Comparison of ENCODE assay signal across 1 cellular context in genomic region chr17:37689317-37689716, GRCh38.
TF ChIP-seq lines count a peak whose summit lies in the region.

No MANE protein-coding gene starts in this region.

TF ChIP-seq in HepG2, 621 proteins besides CTCF, POLR2A, EP300 and RAD21 (continued from another document and continues in another):
- TF ChIP-seq SKIL (CRISPR knock-in tag; IDR thresholded peaks at IDR 0.05; ENCODE audit: borderline replicate concordance), result no peak
- TF ChIP-seq FOXJ3 (CRISPR knock-in tag; IDR thresholded peaks at IDR 0.05; ENCODE audit: borderline replicate concordance), result peak; percentile 59; the same call in 1 of the 2 replicates
- no peak for TF ChIP-seq FOXP1 (IDR thresholded peaks at IDR 0.05)
- peak; percentile 54; the same call in 1 of the 2 replicates for TF ChIP-seq FOXP1 (CRISPR knock-in tag; IDR thresholded peaks at IDR 0.05)
- TF ChIP-seq KDM5B (CRISPR knock-in tag; IDR thresholded peaks at IDR 0.05; ENCODE audit: borderline replicate concordance), result no peak
- TF ChIP-seq TSC22D2 (CRISPR knock-in tag; IDR thresholded peaks at IDR 0.05; ENCODE audit: borderline replicate concordance), result no peak
- TF ChIP-seq ZNF614 (CRISPR knock-in tag; IDR thresholded peaks at IDR 0.05; ENCODE audit: borderline replicate concordance), result no peak
- TF ChIP-seq BHLHE40 (IDR thresholded peaks at IDR 0.05; ENCODE audit: low read length), result no peak
- TF ChIP-seq ONECUT2 (CRISPR knock-in tag; IDR thresholded peaks at IDR 0.05), result peak; percentile 65; the same call in 1 of the 2 replicates
- TF ChIP-seq MYPOP (CRISPR knock-in tag; IDR thresholded peaks at IDR 0.05), result no peak
- TF ChIP-seq HNF4A (CRISPR knock-in tag; IDR thresholded peaks at IDR 0.05), result peak; percentile 25
- TF ChIP-seq ZNF326 (CRISPR knock-in tag; IDR thresholded peaks at IDR 0.05; ENCODE audit: borderline replicate concordance), result no peak
- no peak for TF ChIP-seq ZUFSP (CRISPR knock-in tag; IDR thresholded peaks at IDR 0.05; ENCODE audit: borderline replicate concordance)
- peak; percentile 16; the same call in 1 of the 2 replicates for TF ChIP-seq NFYB (CRISPR knock-in tag; IDR thresholded peaks at IDR 0.05)
- 0 out of 2 replicates have a peak, but pooled peaks have one; percentile 28 for TF ChIP-seq NFIC (IDR thresholded peaks at IDR 0.05; ENCODE audit: low read length)
- no peak for TF ChIP-seq ZBTB49 (CRISPR knock-in tag; IDR thresholded peaks at IDR 0.05; ENCODE audit: borderline replicate concordance)
- TF ChIP-seq TBX2 (CRISPR knock-in tag; IDR thresholded peaks at IDR 0.05; ENCODE audit: borderline replicate concordance), result peak; percentile 66
- TF ChIP-seq SP2 (CRISPR knock-in tag; IDR thresholded peaks at IDR 0.05), result no peak
- no peak for TF ChIP-seq ZNF142 (CRISPR knock-in tag; IDR thresholded peaks at IDR 0.05)
- 0 out of 2 replicates have a peak, but pooled peaks have one; percentile 14 for TF ChIP-seq UBTF (CRISPR knock-in tag; IDR thresholded peaks at IDR 0.05)
- TF ChIP-seq SKI (IDR thresholded peaks at IDR 0.05; ENCODE audit: partially characterized antibody), result no peak
- no peak for TF ChIP-seq SAP130 (CRISPR knock-in tag; IDR thresholded peaks at IDR 0.05; ENCODE audit: low read depth)
- peak; percentile 60; the same call in 1 of the 2 replicates for TF ChIP-seq MTA1 (CRISPR knock-in tag; IDR thresholded peaks at IDR 0.05; ENCODE audit: borderline replicate concordance)
- TF ChIP-seq ZIK1 (CRISPR knock-in tag; IDR thresholded peaks at IDR 0.05; ENCODE audit: borderline replicate concordance, low read depth), result no peak
- peak; percentile 71; the same call in 1 of the 2 replicates for TF ChIP-seq GATA4 (IDR thresholded peaks at IDR 0.05; ENCODE audit: borderline replicate concordance, low read depth)
- TF ChIP-seq ZNF543 (CRISPR knock-in tag; IDR thresholded peaks at IDR 0.05), result no peak
- TF ChIP-seq ZBTB21 (CRISPR knock-in tag; IDR thresholded peaks at IDR 0.05), result no peak
- TF ChIP-seq ZNF737 (CRISPR knock-in tag; IDR thresholded peaks at IDR 0.05; ENCODE audit: borderline replicate concordance), result no peak
- no peak for TF ChIP-seq ZNF704 (CRISPR knock-in tag; IDR thresholded peaks at IDR 0.05; ENCODE audit: borderline replicate concordance)
- peak; percentile 24; the same call in 1 of the 2 replicates for TF ChIP-seq HNF1A (IDR thresholded peaks at IDR 0.05; ENCODE audit: low read depth)
- TF ChIP-seq HNF1A (CRISPR knock-in tag; IDR thresholded peaks at IDR 0.05; ENCODE audit: borderline replicate concordance), result peak; percentile 30; the same call in 1 of the 2 replicates
- TF ChIP-seq TEAD3 (CRISPR knock-in tag; optimal IDR thresholded peaks at IDR 0.05; ENCODE audit: borderline replicate concordance), result no peak
- peak; percentile 71; the same call in 1 of the 2 replicates for TF ChIP-seq CREM (IDR thresholded peaks at IDR 0.05)
- TF ChIP-seq CREM (CRISPR knock-in tag; IDR thresholded peaks at IDR 0.05), result no peak
- no peak for TF ChIP-seq ATF4 (CRISPR knock-in tag; IDR thresholded peaks at IDR 0.05)
- peak; percentile 50; the same call in 1 of the 2 replicates for TF ChIP-seq PPARG (CRISPR knock-in tag; conservative IDR thresholded peaks at IDR 0.05)
- TF ChIP-seq ZNF235 (CRISPR knock-in tag; IDR thresholded peaks at IDR 0.05; ENCODE audit: borderline replicate concordance), result no peak
